Comparison of ENCODE assay signal across 10 cellular contexts in the genomic region with DNA sequence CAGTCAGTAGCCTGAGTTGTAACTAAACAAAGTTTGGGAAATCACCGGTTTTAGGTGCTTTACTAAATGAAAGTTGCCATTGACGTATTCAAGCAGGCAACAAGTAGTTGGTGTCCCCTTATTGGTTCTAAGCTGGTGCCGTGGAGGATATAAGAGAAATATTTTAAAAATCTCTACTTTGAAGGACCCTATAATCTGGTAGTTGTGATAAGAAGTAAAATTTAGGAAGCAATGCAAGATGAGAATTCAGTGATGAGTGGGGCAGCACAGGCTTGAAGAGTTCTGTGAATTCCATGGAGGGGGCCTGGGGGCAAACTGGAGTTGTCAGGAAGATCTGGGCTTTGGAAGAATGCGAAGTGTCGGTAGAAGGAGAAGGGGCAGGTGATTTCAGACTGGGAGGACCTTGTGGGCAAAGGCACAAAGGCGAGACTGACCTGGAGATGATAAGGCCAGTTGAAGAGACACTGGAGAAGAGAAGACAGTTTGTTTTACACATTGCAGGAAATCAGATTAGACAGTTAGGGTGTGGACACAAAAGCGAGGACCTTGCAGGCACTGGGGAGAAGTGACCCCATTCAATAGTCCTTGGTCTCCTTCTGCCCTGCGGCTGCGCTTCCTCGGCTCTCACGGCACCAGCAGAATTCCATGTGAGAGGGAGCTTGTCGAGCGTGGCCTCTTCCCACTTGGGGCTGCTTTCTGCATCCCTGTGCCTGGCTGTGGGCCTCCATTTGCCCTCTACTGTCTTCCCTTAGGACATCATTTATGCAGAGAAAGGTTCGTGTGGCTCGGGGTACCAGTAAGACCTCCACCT. TPM values are rescaled to one million over a fixed set of nuclear protein-coding genes. Genes with fewer than 3 reads are reported as not detected.
DNase-seq lines count a peak whose midpoint lies in the region; ATAC-seq and TF ChIP-seq lines count a peak whose summit lies in the region.
"Had no signal": no experiment of that assay in that cellular context is flagged by ENCODE, and none has a peak within 500 bp of the region (broad histone marks: within the 10 kb centered on the region; RNA-seq: fewer than 3 reads in every experiment).

No MANE protein-coding gene starts in this region.

- H3K4me1 Mint-ChIP-seq in activated CD8-positive, alpha-beta memory T cell treated with anti-CD3 and anti-CD28 coated beads, Interleukin-2, amount 10 ng/mL, durations not matched to agents 7 days and 5 days: peaks cover 49% of the 10 kb centered on the region
- peaks cover 67% of the 10 kb centered on the region for H3K4me1 Mint-ChIP-seq in T-helper 17 cell

- no peaks in the 10 kb centered on the region for H3K9me3 Mint-ChIP-seq in activated CD8-positive, alpha-beta memory T cell treated with anti-CD3 and anti-CD28 coated beads, Interleukin-2, amount 10 ng/mL, durations not matched to agents 7 days and 5 days (ENCODE audit: low read depth)

- H3K27me3 ChIP-seq in esophagus muscularis mucosa (peaks cover 0 to 8% (median 0%) of the 10 kb centered on the region in 4 donors), subcutaneous abdominal adipose tissue (ENCODE audit: control insufficient read depth in 5 of 5, insufficient read depth in 4 of 5, low read length in 5 of 5) (peaks cover 0 to 10% (median 3%) of the 10 kb centered on the region in 5 donors)

- intact Hi-C loops in esophagus muscularis mucosa (cut with DNase I): no loop called here

- H3K27ac Mint-ChIP-seq in activated CD8-positive, alpha-beta memory T cell treated with anti-CD3 and anti-CD28 coated beads, Interleukin-2, amount 10 ng/mL, durations not matched to agents 7 days and 5 days: peak overlapping the region; percentile 99
- peak overlapping the region; percentile 99 for H3K27ac Mint-ChIP-seq in T-helper 17 cell

- H3K9ac ChIP-seq in subcutaneous abdominal adipose tissue (ENCODE audit: low read length in 5 of 5): no peak overlapping the region

- ATAC-seq in activated CD8-positive, alpha-beta memory T cell treated with anti-CD3 and anti-CD28 coated beads, Interleukin-2, amount 10 ng/mL, durations not matched to agents 7 days and 5 days: no peak
- ATAC-seq in T-helper 17 cell: peak; percentile 62

- WGBS in esophagus muscularis mucosa: 83% methylated on average over 15 of the region's 15 CpGs

- peak overlapping the region; percentile 98 for H3K4me3 Mint-ChIP-seq in activated CD8-positive, alpha-beta memory T cell treated with anti-CD3 and anti-CD28 coated beads, Interleukin-2, amount 10 ng/mL, durations not matched to agents 7 days and 5 days
- H3K4me3 Mint-ChIP-seq in T-helper 17 cell: peak overlapping the region; percentile 98

- H3K4me3 ChIP-seq in esophagus muscularis mucosa (peak overlapping the region in 3 of 4 donors; percentile 18 to 37 (median 20)), subcutaneous abdominal adipose tissue (ENCODE audit: low read depth in 1 of 5, low read length in 5 of 5) (peak overlapping the region in 3 of 5 donors; percentile 27 to 51 (median 32))

- DNase-seq in activated CD8-positive, alpha-beta memory T cell treated with anti-CD3 and anti-CD28 coated beads, Interleukin-2, amount 10 ng/mL, durations not matched to agents 7 days and 5 days: peak; percentile 56
- no peak for DNase-seq in activated CD8-positive, alpha-beta memory T cell treated with anti-CD3 and anti-CD28 coated beads for 24 hours
- no peak for DNase-seq in T-helper 17 cell
- no peak for DNase-seq in esophagus muscularis mucosa (ENCODE audit: extremely low spot score)
- no peak for DNase-seq in NCI-H1092 treated with DMSO at 0.1 percent for 48 hours (lab: John Stamatoyannopoulos, UW)
- no peak for DNase-seq in G401 (ENCODE audit: low spot score)
- no peak for DNase-seq in 8988T
- DNase-seq: activated gamma-delta T cell had no signal

- CTCF ChIA-PET in activated CD8-positive, alpha-beta memory T cell treated with anti-CD3 and anti-CD28 coated beads, Interleukin-2, amount 10 ng/mL, durations not matched to agents 7 days and 5 days (lab: Charles Lee): interaction anchor here (1.0 to 4.2 kb wide), 9 partner anchors 8 to 142 kb away, joined by 3 to 32 read pairs (median 4); a partner anchor contains a TSS

- in situ Hi-C loops in G401 (cut with HindIII; ENCODE audit: low sequenced_read_pairs): no loop called here

- no peaks in the 10 kb centered on the region for H3K27me3 Mint-ChIP-seq in activated CD8-positive, alpha-beta memory T cell treated with anti-CD3 and anti-CD28 coated beads, Interleukin-2, amount 10 ng/mL, durations not matched to agents 7 days and 5 days
- H3K27me3 Mint-ChIP-seq in T-helper 17 cell: no peaks in the 10 kb centered on the region

- H3K27ac ChIP-seq in esophagus muscularis mucosa (replicated peaks in 1 of 4): peak overlapping the region in 1 of 4 donors; percentile 14
- peak overlapping the region; percentile 2 for H3K27ac ChIP-seq in subcutaneous abdominal adipose tissue (ENCODE audit: low read depth, low read length)

- H3K36me3 Mint-ChIP-seq in activated CD8-positive, alpha-beta memory T cell treated with anti-CD3 and anti-CD28 coated beads, Interleukin-2, amount 10 ng/mL, durations not matched to agents 7 days and 5 days: peaks cover 60% of the 10 kb centered on the region
- H3K36me3 Mint-ChIP-seq in T-helper 17 cell (ENCODE audit: low read depth): peaks cover 21% of the 10 kb centered on the region

- TF ChIP-seq POLR2A in esophagus muscularis mucosa (IDR thresholded peaks at IDR 0.05; ENCODE audit: low read depth): no peak

- no peaks in the 10 kb centered on the region for H3K4me1 ChIP-seq in esophagus muscularis mucosa
- H3K4me1 ChIP-seq in subcutaneous abdominal adipose tissue (ENCODE audit: control insufficient read depth in 5 of 5, insufficient read depth in 5 of 5, low read length in 5 of 5): no peaks in the 10 kb centered on the region

- H3K36me3 ChIP-seq in esophagus muscularis mucosa: no peaks in the 10 kb centered on the region
- no peaks in the 10 kb centered on the region for H3K36me3 ChIP-seq in subcutaneous abdominal adipose tissue (ENCODE audit: control insufficient read depth in 5 of 5, insufficient read depth in 5 of 5, low read length in 5 of 5)

- H3K9me3 ChIP-seq in T-helper 17 cell (ENCODE audit: control insufficient read depth, low read length, poor library complexity, severe bottlenecking): no peaks in the 10 kb centered on the region
- no peaks in the 10 kb centered on the region for H3K9me3 ChIP-seq in esophagus muscularis mucosa
- no peaks in the 10 kb centered on the region for H3K9me3 ChIP-seq in subcutaneous abdominal adipose tissue (ENCODE audit: control insufficient read depth in 5 of 5, low read length in 5 of 5)

- no peak for TF ChIP-seq EP300 in esophagus muscularis mucosa (IDR thresholded peaks at IDR 0.05)

- no peak for TF ChIP-seq CTCF in esophagus muscularis mucosa (IDR thresholded peaks at IDR 0.05)

RNA-seq across cellular contexts. Expression of a gene that starts 1.3 kb away (rescaled TPM):
- total RNA-seq in activated CD8-positive, alpha-beta memory T cell treated with anti-CD3 and anti-CD28 coated beads, Interleukin-2, amount 10 ng/mL, durations not matched to agents 7 days and 5 days: 100 to 1,000 TPM; 136 to 145 TPM
- total RNA-seq in T-helper 17 cell (100 to 1,000 TPM; 439 to 459 TPM), esophagus muscularis mucosa (1 to 10 TPM in 3 of 4 donors, under 1 TPM in 1; 0.13 to 3.6 (median 2.7) TPM)
- total RNA-seq in G401 (2014; rRNA removed; shearing (Covaris generic)): 36.6 and 48.6 TPM in 2 replicates
- total RNA-seq: M059J had no signal
